29 cellular contexts compared by ENCODE assay signal in genomic region chr11:123413636-123414035, GRCh38. TPM values are rescaled to one million over a fixed set of nuclear protein-coding genes. Genes with fewer than 3 reads are reported as not detected.
DNase-seq lines count a peak whose midpoint lies in the region; ATAC-seq and TF ChIP-seq lines count a peak whose summit lies in the region.
"Had no signal": no experiment of that assay in that cellular context is flagged by ENCODE, and none has a peak within 500 bp of the region (broad histone marks: within the 10 kb centered on the region; RNA-seq: fewer than 3 reads in every experiment).

No MANE protein-coding gene starts in this region.

- peaks cover 2% of the 10 kb centered on the region for H3K9me3 Mint-ChIP-seq in glutamatergic neuron (ENCODE audit: unreplicated experiment)
- H3K9me3 Mint-ChIP-seq: activated naive CD8-positive, alpha-beta T cell treated with anti-CD3 and anti-CD28 coated beads, Interleukin-2, amount 50 U/mL, for 24 hours; CD8-positive, alpha-beta memory T cell; IgD-negative memory B cell; memory B cell had no signal

- no peaks in the 10 kb centered on the region for H3K36me3 Mint-ChIP-seq in glutamatergic neuron (ENCODE audit: unreplicated experiment)
- H3K36me3 Mint-ChIP-seq: CD8-positive, alpha-beta memory T cell; memory B cell had no signal

- H3K4me1 Mint-ChIP-seq in glutamatergic neuron (ENCODE audit: low read depth, unreplicated experiment) = peaks cover 4% of the 10 kb centered on the region
- H3K4me1 Mint-ChIP-seq: activated naive CD8-positive, alpha-beta T cell treated with anti-CD3 and anti-CD28 coated beads, Interleukin-2, amount 50 U/mL, for 24 hours; CD8-positive, alpha-beta memory T cell; memory B cell had no signal

- no peak overlapping the region for H3K4me3 Mint-ChIP-seq in glutamatergic neuron (ENCODE audit: unreplicated experiment)
- H3K4me3 Mint-ChIP-seq: activated naive CD8-positive, alpha-beta T cell treated with anti-CD3 and anti-CD28 coated beads, Interleukin-2, amount 50 U/mL, for 24 hours; CD8-positive, alpha-beta memory T cell; IgD-negative memory B cell; memory B cell; T-helper 17 cell had no signal

- no peak overlapping the region for H3K4me3 ChIP-seq in fibroblast of pulmonary artery (replicated peaks; ENCODE audit: low read depth, low read length)
- H3K4me3 ChIP-seq: esophagus muscularis mucosa, GM12878, PC-9, SJCRH30, spleen, thyroid gland had no signal

- no peak overlapping the region for H3K27ac Mint-ChIP-seq in glutamatergic neuron (ENCODE audit: unreplicated experiment)
- H3K27ac Mint-ChIP-seq: activated naive CD8-positive, alpha-beta T cell treated with anti-CD3 and anti-CD28 coated beads, Interleukin-2, amount 50 U/mL, for 24 hours; IgD-negative memory B cell; memory B cell; T-helper 17 cell had no signal

- no peaks in the 10 kb centered on the region for H3K27me3 Mint-ChIP-seq in glutamatergic neuron (ENCODE audit: unreplicated experiment)

- ATAC-seq in GM18909 (IDR thresholded peaks at IDR 0.05; ENCODE audit: poor library complexity, unreplicated experiment) = no peak
- ATAC-seq: activated naive CD8-positive, alpha-beta T cell treated with anti-CD3 and anti-CD28 coated beads, Interleukin-2, amount 50 U/mL, for 24 hours; GM12878; stimulated activated naive CD8-positive, alpha-beta T cell treated with anti-CD3 and anti-CD28 coated beads, Interleukin-15, Interleukin-2, amounts not matched to agents 100 U/mL and 50 U/mL, for 24 hours; T-helper 17 cell had no signal

- TF ChIP-seq CTCF in fibroblast of pulmonary artery (IDR thresholded peaks at IDR 0.05; ENCODE audit: low read length, missing control alignments) (no peak), glutamatergic neuron (IDR thresholded peaks at IDR 0.05; ENCODE audit: partially characterized antibody, unreplicated experiment) (no peak)

- DNase-seq in AML-193 (lab: John Stamatoyannopoulos, UW) = peak; percentile 56 to 74
- DNase-seq in HCEC 1CT = peak; percentile 20
- peak; percentile 30 for DNase-seq in NOMO-1 treated with dmso at 0.1 percent for 144 hours (lab: John Stamatoyannopoulos, UW; ENCODE audit: unreplicated experiment)
- peak; percentile 30 for DNase-seq in fibroblast of pulmonary artery (ENCODE audit: low read depth)
- no peak for DNase-seq in ureter (ENCODE audit: low spot score)
- DNase-seq in glutamatergic neuron = no peak
- no peak for DNase-seq in NCI-H1694 treated with DMSO at 0.1 percent for 48 hours (lab: John Stamatoyannopoulos, UW)
- DNase-seq: activated CD4-positive, alpha-beta T cell treated with anti-CD3 and anti-CD28 coated beads, Interleukin-2, amount 50 U/mL, for 48 hours; activated effector memory CD4-positive, alpha-beta T cell treated with Interleukin-2 at 50 U/mL for 16 hours; activated naive CD8-positive, alpha-beta T cell treated with anti-CD3 and anti-CD28 coated beads, Interleukin-2, amount 50 U/mL, for 24 hours; brain microvascular endothelial cell; CD8-positive, alpha-beta memory T cell; effector memory CD4-positive, alpha-beta T cell; MM.1S; NCI-H1694; NCI-H748 treated with DMSO at 0.1 percent for 48 hours; occipital lobe; SJCRH30; spleen; stimulated activated CD4-positive, alpha-beta T cell treated with anti-CD3 and anti-CD28 coated beads, Interleukin-4, amount 100 ng/mL, for 1 hour; stimulated activated naive CD8-positive, alpha-beta T cell treated with anti-CD3 and anti-CD28 coated beads, Interleukin-15, Interleukin-2, amounts not matched to agents 100 U/mL and 50 U/mL, for 24 hours; T-helper 17 cell; thyroid gland had no signal

RNA-seq across cellular contexts. Expression of gene GRAMD1B, which starts 16.4 kb away (rescaled TPM):
- 3.5 TPM for total RNA-seq in ureter
- total RNA-seq in glutamatergic neuron (ENCODE audit: unreplicated experiment) = 12.2 TPM

Comparison
In these comparisons a context has a peak if more than half of its experiments do, and no peak if none do; other contexts are left out.
1. DNase-seq: peak in AML-193 (2 of 2), HCEC 1CT (single experiment), NOMO-1 treated with dmso at 0.1 percent for 144 hours (single experiment) and fibroblast of pulmonary artery (single experiment); none in ureter (single experiment), glutamatergic neuron (single experiment) and NCI-H1694 treated with DMSO at 0.1 percent for 48 hours (single experiment).